25 cellular contexts compared by ENCODE assay signal in the genomic region with DNA sequence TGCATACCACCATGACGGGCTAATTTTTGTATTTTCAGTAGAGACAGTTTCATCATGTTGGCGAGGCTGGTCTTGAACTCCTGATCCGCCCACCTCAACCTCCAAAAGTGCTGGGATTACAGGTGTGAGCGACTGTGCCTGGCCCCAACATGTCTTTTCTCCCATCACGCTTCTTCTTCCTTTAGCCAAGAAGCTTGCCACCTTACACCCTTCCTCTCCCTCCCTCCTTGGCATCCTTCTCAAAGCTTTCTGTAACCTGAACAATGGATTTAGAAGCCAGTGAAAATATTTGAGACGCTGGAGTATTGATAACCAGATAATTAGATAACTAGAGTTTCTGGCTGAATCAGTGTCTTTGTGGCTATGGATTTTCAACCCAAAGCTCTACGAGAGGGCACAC. TPM values are rescaled to one million over a fixed set of nuclear protein-coding genes. Genes with fewer than 3 reads are reported as not detected.
"Had no signal": no experiment of that assay in that cellular context is flagged by ENCODE, and none has a peak within 500 bp of the region (broad histone marks: within the 10 kb centered on the region; RNA-seq: fewer than 3 reads in every experiment).

No MANE protein-coding gene starts in this region.

- H3K27me3 ChIP-seq: esophagus squamous epithelium, heart right ventricle, left lung, ovary, sigmoid colon, tibial nerve, upper lobe of right lung, uterus had no signal

- H3K4me3 ChIP-seq: coronary artery, esophagus squamous epithelium, heart right ventricle, left lung, ovary, psoas muscle, sigmoid colon, skin epidermis, spleen, thoracic aorta, tibial nerve, upper lobe of right lung, uterus had no signal

- H3K9me3 ChIP-seq: esophagus squamous epithelium, heart right ventricle, left lung, ovary, psoas muscle, sigmoid colon, spleen, thoracic aorta, tibial nerve, upper lobe of right lung, uterus had no signal

- H3K4me3 Mint-ChIP-seq: natural killer cell; stimulated activated naive B cell treated with anti-CD40 and anti-IgM and Interleukin-4, amounts not matched to agents 10 μg/mL and 1 μg/mL and 100 μg/mL, for 72 hours; stimulated activated naive CD8-positive, alpha-beta T cell treated with anti-CD3 and anti-CD28 coated beads, Interleukin-15, Interleukin-2, amounts not matched to agents 100 ng/mL and 50 ng/mL, for 24 hours had no signal

- H3K36me3 Mint-ChIP-seq: natural killer cell; stimulated activated naive B cell treated with anti-CD40 and anti-IgM and Interleukin-4, amounts not matched to agents 10 μg/mL and 1 μg/mL and 100 μg/mL, for 72 hours had no signal

- H3K27ac ChIP-seq: coronary artery, left lung, ovary, psoas muscle, sigmoid colon, thoracic aorta, tibial nerve, upper lobe of right lung had no signal

- DNase-seq: effector memory CD4-positive, alpha-beta T cell; esophagus squamous epithelium; foreskin melanocyte; glutamatergic neuron; heart right ventricle; hippocampal formation; left cardiac atrium; left lung; natural killer cell; occipital lobe; posterior cingulate gyrus; psoas muscle; right cardiac atrium; sigmoid colon; spleen; stimulated activated naive B cell treated with anti-CD40 and anti-IgM and Interleukin-4, amounts not matched to agents 10 μg/mL and 1 μg/mL and 100 μg/mL, for 72 hours; upper lobe of right lung; uterus had no signal

- H3K9me3 Mint-ChIP-seq: natural killer cell; stimulated activated naive B cell treated with anti-CD40 and anti-IgM and Interleukin-4, amounts not matched to agents 10 μg/mL and 1 μg/mL and 100 μg/mL, for 72 hours; stimulated activated naive CD8-positive, alpha-beta T cell treated with anti-CD3 and anti-CD28 coated beads, Interleukin-15, Interleukin-2, amounts not matched to agents 100 ng/mL and 50 ng/mL, for 24 hours had no signal

- H3K4me1 ChIP-seq: uterus had no signal

- ATAC-seq: left lung; natural killer cell; psoas muscle; stimulated activated naive B cell treated with anti-CD40 and anti-IgM and Interleukin-4, amounts not matched to agents 10 μg/mL and 1 μg/mL and 100 μg/mL, for 72 hours; upper lobe of right lung had no signal

- H3K4me1 Mint-ChIP-seq: stimulated activated naive B cell treated with anti-CD40 and anti-IgM and Interleukin-4, amounts not matched to agents 10 μg/mL and 1 μg/mL and 100 μg/mL, for 72 hours had no signal

- H3K27ac Mint-ChIP-seq: natural killer cell; stimulated activated naive B cell treated with anti-CD40 and anti-IgM and Interleukin-4, amounts not matched to agents 10 μg/mL and 1 μg/mL and 100 μg/mL, for 72 hours; stimulated activated naive CD8-positive, alpha-beta T cell treated with anti-CD3 and anti-CD28 coated beads, Interleukin-15, Interleukin-2, amounts not matched to agents 100 ng/mL and 50 ng/mL, for 24 hours had no signal

- H3K36me3 ChIP-seq: esophagus squamous epithelium, heart right ventricle, left lung, ovary, sigmoid colon, spleen, thoracic aorta, tibial nerve, upper lobe of right lung, uterus had no signal

RNA-seq across cellular contexts. Expression of a gene that starts 11.3 kb away (rescaled TPM):
- total RNA-seq: occipital lobe had no signal
- polyA plus RNA-seq: neural cell had no signal
